ENCODE assay signal across 22 cellular contexts in the genomic region with DNA sequence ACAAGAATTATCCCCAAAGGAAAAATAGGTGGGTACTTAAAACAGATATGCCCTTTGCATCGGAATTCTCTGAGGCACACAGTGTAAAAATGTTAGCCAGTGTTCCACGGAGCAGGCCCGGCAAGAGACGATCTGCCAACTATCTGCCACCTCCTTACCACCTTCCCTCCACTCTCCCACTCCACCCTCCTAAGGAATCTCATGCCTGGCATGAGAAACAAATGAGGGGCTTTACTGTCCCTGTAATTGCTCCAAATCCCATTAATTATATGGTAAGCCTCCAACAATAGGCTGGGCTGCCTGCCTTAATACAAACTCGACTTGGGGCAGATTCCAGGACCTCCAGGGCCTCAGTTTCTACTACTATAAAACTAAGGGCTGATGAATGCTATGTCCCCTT.
"Had no signal": no experiment of that assay in that cellular context is flagged by ENCODE, and none has a peak within 500 bp of the region (broad histone marks: within the 10 kb centered on the region; RNA-seq: fewer than 3 reads in every experiment).

No MANE protein-coding gene starts in this region.

- H3K36me3 Mint-ChIP-seq: activated naive CD4-positive, alpha-beta T cell treated with anti-CD3 and anti-CD28 coated beads, Interleukin-2, amount 50 U/mL, for 72 hours; immature natural killer cell; memory B cell; WTC11 had no signal

- H3K9me3 ChIP-seq: tibial nerve, uterus had no signal

- ATAC-seq: activated naive CD4-positive, alpha-beta T cell treated with anti-CD3 and anti-CD28 coated beads, Interleukin-2, amount 50 U/mL, for 72 hours; activated T-helper 17 cell treated with anti-CD3 and anti-CD28 coated beads, Interleukin-2, amount 50 U/mL, for 72 hours; effector memory CD8-positive, alpha-beta T cell; foreskin keratinocyte; stimulated activated naive CD8-positive, alpha-beta T cell treated with anti-CD3 and anti-CD28 coated beads, Interleukin-15, Interleukin-2, amounts not matched to agents 100 U/mL and 50 U/mL, for 24 hours; WTC11 had no signal

- H3K36me3 ChIP-seq: brain microvascular endothelial cell, tibial nerve, uterus had no signal

- H3K27ac ChIP-seq: brain microvascular endothelial cell, dorsolateral prefrontal cortex, foreskin keratinocyte, tibial nerve, uterus had no signal

- H3K27me3 Mint-ChIP-seq: central memory CD8-positive, alpha-beta T cell; memory B cell had no signal

- H3K4me1 Mint-ChIP-seq: activated T-helper 17 cell treated with anti-CD3 and anti-CD28 coated beads, Interleukin-2, amount 50 U/mL, for 72 hours; central memory CD8-positive, alpha-beta T cell; immature natural killer cell; memory B cell had no signal

- H3K9me3 Mint-ChIP-seq: activated naive CD4-positive, alpha-beta T cell treated with anti-CD3 and anti-CD28 coated beads, Interleukin-2, amount 50 U/mL, for 72 hours; activated T-helper 17 cell treated with anti-CD3 and anti-CD28 coated beads, Interleukin-2, amount 50 U/mL, for 72 hours; central memory CD8-positive, alpha-beta T cell; effector memory CD8-positive, alpha-beta T cell; immature natural killer cell; memory B cell; nephron; T-helper 1 cell treated with Interleukin-12 subunit alpha and Interleukin-12 subunit beta and Interleukin-4 antibody, amounts not matched to agents 30 μg/mL and 1 μg/mL, for 36 hours; WTC11 had no signal

- H3K4me3 ChIP-seq: dorsolateral prefrontal cortex, tibial nerve, uterus had no signal

- H3K27me3 ChIP-seq: brain microvascular endothelial cell, dorsolateral prefrontal cortex, foreskin keratinocyte, tibial nerve, uterus had no signal

- H3K4me1 ChIP-seq: foreskin keratinocyte, uterus had no signal

- H3K4me3 Mint-ChIP-seq: activated T-helper 17 cell treated with anti-CD3 and anti-CD28 coated beads, Interleukin-2, amount 50 U/mL, for 72 hours; central memory CD8-positive, alpha-beta T cell; effector memory CD8-positive, alpha-beta T cell; immature natural killer cell; memory B cell; nephron; T-helper 1 cell treated with Interleukin-12 subunit alpha and Interleukin-12 subunit beta and Interleukin-4 antibody, amounts not matched to agents 30 μg/mL and 1 μg/mL, for 36 hours; WTC11 had no signal

- H3K27ac Mint-ChIP-seq: activated naive CD4-positive, alpha-beta T cell treated with anti-CD3 and anti-CD28 coated beads, Interleukin-2, amount 50 U/mL, for 72 hours; activated T-helper 17 cell treated with anti-CD3 and anti-CD28 coated beads, Interleukin-2, amount 50 U/mL, for 72 hours; effector memory CD8-positive, alpha-beta T cell; immature natural killer cell; memory B cell; nephron; T-helper 1 cell treated with Interleukin-12 subunit alpha and Interleukin-12 subunit beta and Interleukin-4 antibody, amounts not matched to agents 30 μg/mL and 1 μg/mL, for 36 hours; WTC11 had no signal

- DNase-seq: activated T-cell treated with anti-CD3 and anti-CD28 coated beads, Interleukin-2, amount 50 U/mL, for 1 hour; aorta; brain microvascular endothelial cell; effector memory CD8-positive, alpha-beta T cell; foreskin keratinocyte; immature natural killer cell; kidney glomerular epithelial cell; nucleus accumbens; stimulated activated CD4-positive, alpha-beta T cell treated with anti-CD3 and anti-CD28 coated beads, Interleukin-4, amount 100 ng/mL, for 4 hours; stimulated activated naive CD8-positive, alpha-beta T cell treated with anti-CD3 and anti-CD28 coated beads, Interleukin-15, Interleukin-2, amounts not matched to agents 100 U/mL and 50 U/mL, for 24 hours; substantia nigra; T1000; uterus had no signal
